Comparison of ENCODE assay signal across 30 cellular contexts in the genomic region with DNA sequence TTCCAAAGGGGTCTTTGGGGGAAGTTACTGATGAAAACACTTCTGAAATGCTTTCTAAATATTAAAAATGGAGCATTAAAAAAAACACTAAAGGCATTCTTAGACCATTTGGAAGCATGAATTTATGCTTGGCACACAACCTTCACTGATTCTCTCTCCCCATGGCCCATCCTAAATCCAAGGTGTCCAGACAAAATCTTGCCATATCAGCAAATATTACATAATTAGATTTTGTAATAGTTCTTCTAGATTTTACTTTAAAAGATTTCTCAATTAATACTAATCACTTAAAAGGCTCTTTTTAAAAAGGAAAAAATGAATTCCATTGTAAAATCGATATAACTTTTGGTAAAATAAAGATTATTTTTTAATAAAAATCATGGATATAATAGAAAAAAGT.
"Had no signal": no experiment of that assay in that cellular context is flagged by ENCODE, and none has a peak within 500 bp of the region (broad histone marks: within the 10 kb centered on the region; RNA-seq: fewer than 3 reads in every experiment).

No MANE protein-coding gene starts in this region.

- H3K27me3 ChIP-seq: ascending aorta, breast epithelium, cardiac muscle cell, colonic mucosa, foreskin keratinocyte, gastroesophageal sphincter, heart right ventricle had no signal

- H3K4me1 Mint-ChIP-seq: activated CD4-positive, alpha-beta T cell treated with anti-CD3 and anti-CD28 coated beads, Interleukin-2, amount 10 ng/mL, durations not matched to agents 7 days and 5 days; activated naive CD4-positive, alpha-beta T cell treated with anti-CD3 and anti-CD28 coated beads, Interleukin-2, amount 10 ng/mL, durations not matched to agents 7 days and 5 days; activated naive CD8-positive, alpha-beta T cell treated with anti-CD3 and anti-CD28 coated beads, Interleukin-2, amount 10 ng/mL, durations not matched to agents 7 days and 5 days had no signal

- H3K36me3 ChIP-seq: ascending aorta, breast epithelium, cardiac muscle cell, colonic mucosa, gastroesophageal sphincter, heart right ventricle had no signal

- H3K9me3 Mint-ChIP-seq: activated naive CD4-positive, alpha-beta T cell treated with anti-CD3 and anti-CD28 coated beads, Interleukin-2, amount 10 ng/mL, durations not matched to agents 7 days and 5 days; activated naive CD8-positive, alpha-beta T cell treated with anti-CD3 and anti-CD28 coated beads, Interleukin-2, amount 10 ng/mL, durations not matched to agents 7 days and 5 days; brain had no signal

- H3K36me3 Mint-ChIP-seq: activated naive CD4-positive, alpha-beta T cell treated with anti-CD3 and anti-CD28 coated beads, Interleukin-2, amount 10 ng/mL, durations not matched to agents 7 days and 5 days; activated naive CD4-positive, alpha-beta T cell treated with anti-CD3 and anti-CD28 coated beads, Interleukin-2, amount 50 U/mL, for 72 hours; activated naive CD8-positive, alpha-beta T cell treated with anti-CD3 and anti-CD28 coated beads, Interleukin-2, amount 10 ng/mL, durations not matched to agents 7 days and 5 days; brain had no signal

- H3K27ac Mint-ChIP-seq: activated CD4-positive, alpha-beta T cell treated with anti-CD3 and anti-CD28 coated beads, Interleukin-2, amount 10 ng/mL, durations not matched to agents 7 days and 5 days; activated CD8-positive, alpha-beta T cell treated with anti-CD3 and anti-CD28 coated beads, Interleukin-2, amount 10 ng/mL, durations not matched to agents 7 days and 5 days; activated naive CD4-positive, alpha-beta T cell treated with anti-CD3 and anti-CD28 coated beads, Interleukin-2, amount 10 ng/mL, durations not matched to agents 7 days and 5 days; activated naive CD4-positive, alpha-beta T cell treated with anti-CD3 and anti-CD28 coated beads, Interleukin-2, amount 50 U/mL, for 72 hours; activated naive CD8-positive, alpha-beta T cell treated with anti-CD3 and anti-CD28 coated beads, Interleukin-2, amount 10 ng/mL, durations not matched to agents 7 days and 5 days; activated T-cell treated with anti-CD3 and anti-CD28 coated beads, Interleukin-2, amount 50 U/mL, for 24 hours; activated T-cell treated with anti-CD3 and anti-CD28 coated beads, Interleukin-2, amount 50 U/mL, for 72 hours; brain; endodermal cell; WTC11 had no signal

- ATAC-seq: activated CD8-positive, alpha-beta T cell treated with anti-CD3 and anti-CD28 coated beads, Interleukin-2, amount 10 ng/mL, durations not matched to agents 7 days and 5 days; activated naive CD4-positive, alpha-beta T cell treated with anti-CD3 and anti-CD28 coated beads, Interleukin-2, amount 50 U/mL, for 72 hours; activated T-cell treated with anti-CD3 and anti-CD28 coated beads, Interleukin-2, amount 50 U/mL, for 72 hours; esophagus mucosa; foreskin keratinocyte; gastroesophageal sphincter; heart right ventricle; WTC11 had no signal

- DNase-seq: activated CD4-positive, alpha-beta T cell treated with anti-CD3 and anti-CD28 coated beads for 1 hour; activated CD4-positive, alpha-beta T cell treated with anti-CD3 and anti-CD28 coated beads for 4 hours; activated CD4-positive, alpha-beta T cell treated with anti-CD3 and anti-CD28 coated beads, Interleukin-2, amount 10 ng/mL, durations not matched to agents 7 days and 5 days; activated CD4-positive, alpha-beta T cell treated with anti-CD3 and anti-CD28 coated beads, Interleukin-2, amount 50 U/mL, for 48 hours; activated CD8-positive, alpha-beta memory T cell treated with anti-CD3 and anti-CD28 coated beads, Interleukin-2, amount 50 U/mL, for 48 hours; activated CD8-positive, alpha-beta T cell treated with anti-CD3 and anti-CD28 coated beads, Interleukin-2, amount 10 ng/mL, durations not matched to agents 7 days and 5 days; activated gamma-delta T cell; activated naive CD4-positive, alpha-beta T cell; activated naive CD4-positive, alpha-beta T cell treated with anti-CD3 and anti-CD28 coated beads, Interleukin-2, amount 10 ng/mL, durations not matched to agents 7 days and 5 days; activated naive CD8-positive, alpha-beta T cell treated with anti-CD3 and anti-CD28 coated beads, Interleukin-2, amount 10 ng/mL, durations not matched to agents 7 days and 5 days; activated T-cell treated with anti-CD3 and anti-CD28 coated beads for 4 hours; activated T-cell treated with anti-CD3 and anti-CD28 coated beads, Interleukin-2, amount 50 U/mL, for 24 hours; activated T-cell treated with anti-CD3 and anti-CD28 coated beads, Interleukin-2, amount 50 U/mL, for 72 hours; central memory CD4-positive, alpha-beta T cell; cerebellar nuclear complex; colonic mucosa; effector CD8-positive, alpha-beta T cell; endodermal cell; foreskin keratinocyte; heart right ventricle; T-helper 2 cell had no signal

- H3K4me3 ChIP-seq: ascending aorta, breast epithelium, cardiac muscle cell, colonic mucosa, gastroesophageal sphincter, heart right ventricle had no signal

- H3K9me3 ChIP-seq: ascending aorta, breast epithelium, colonic mucosa, gastroesophageal sphincter, heart right ventricle had no signal

- H3K4me1 ChIP-seq: ascending aorta, breast epithelium, colonic mucosa, foreskin keratinocyte, gastroesophageal sphincter, heart right ventricle had no signal

- H3K27ac ChIP-seq: ascending aorta, breast epithelium, cardiac muscle cell, colonic mucosa, foreskin keratinocyte, gastroesophageal sphincter, heart right ventricle, VCaP had no signal

- H3K27me3 Mint-ChIP-seq: activated CD4-positive, alpha-beta T cell treated with anti-CD3 and anti-CD28 coated beads, Interleukin-2, amount 10 ng/mL, durations not matched to agents 7 days and 5 days; activated naive CD4-positive, alpha-beta T cell treated with anti-CD3 and anti-CD28 coated beads, Interleukin-2, amount 10 ng/mL, durations not matched to agents 7 days and 5 days; activated naive CD8-positive, alpha-beta T cell treated with anti-CD3 and anti-CD28 coated beads, Interleukin-2, amount 10 ng/mL, durations not matched to agents 7 days and 5 days; activated T-cell treated with anti-CD3 and anti-CD28 coated beads, Interleukin-2, amount 50 U/mL, for 24 hours; brain had no signal

- H3K4me3 Mint-ChIP-seq: activated CD4-positive, alpha-beta T cell treated with anti-CD3 and anti-CD28 coated beads, Interleukin-2, amount 10 ng/mL, durations not matched to agents 7 days and 5 days; activated CD8-positive, alpha-beta T cell treated with anti-CD3 and anti-CD28 coated beads, Interleukin-2, amount 10 ng/mL, durations not matched to agents 7 days and 5 days; activated naive CD4-positive, alpha-beta T cell treated with anti-CD3 and anti-CD28 coated beads, Interleukin-2, amount 10 ng/mL, durations not matched to agents 7 days and 5 days; activated naive CD8-positive, alpha-beta T cell treated with anti-CD3 and anti-CD28 coated beads, Interleukin-2, amount 10 ng/mL, durations not matched to agents 7 days and 5 days; activated T-cell treated with anti-CD3 and anti-CD28 coated beads, Interleukin-2, amount 50 U/mL, for 24 hours; activated T-cell treated with anti-CD3 and anti-CD28 coated beads, Interleukin-2, amount 50 U/mL, for 72 hours; brain; endodermal cell; WTC11 had no signal
